Comparison of ENCODE assay signal across 14 cellular contexts in the genomic region with DNA sequence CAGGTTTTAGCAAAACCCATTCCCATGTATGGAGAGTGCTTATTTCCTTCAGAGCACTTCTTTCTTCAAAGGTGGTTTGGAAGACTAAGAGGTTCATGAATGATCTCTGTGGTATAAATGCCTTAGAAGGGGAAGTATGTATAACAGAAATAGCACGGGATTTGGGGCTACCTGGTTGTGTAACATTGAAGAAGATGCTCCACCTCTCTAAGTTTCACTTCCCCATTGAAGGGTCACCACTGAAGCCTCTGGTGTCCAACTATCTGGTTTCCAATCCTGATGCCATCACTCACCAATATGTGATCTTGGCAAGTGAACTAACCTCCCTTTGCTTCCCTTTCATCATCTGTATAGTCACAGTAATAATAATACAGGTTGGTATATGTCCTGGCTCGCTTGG. TPM values are rescaled to one million over a fixed set of nuclear protein-coding genes. Genes with fewer than 3 reads are reported as not detected.
DNase-seq lines count a peak whose midpoint lies in the region; ATAC-seq and TF ChIP-seq lines count a peak whose summit lies in the region.
"Had no signal": no experiment of that assay in that cellular context is flagged by ENCODE, and none has a peak within 500 bp of the region (broad histone marks: within the 10 kb centered on the region; RNA-seq: fewer than 3 reads in every experiment).

No MANE protein-coding gene starts in this region.

- peaks cover 2 to 6% (median 2%) of the 10 kb centered on the region in 3 donors for H3K27me3 Mint-ChIP-seq in CD14-positive monocyte (ENCODE audit: low read depth in 3 of 3)

- H3K4me3 Mint-ChIP-seq in CD14-positive monocyte = peak overlapping the region in 1 of 2 donors; percentile 37

- H3K36me3 Mint-ChIP-seq in CD14-positive monocyte = no peaks in the 10 kb centered on the region

- peak overlapping the region in 1 of 7 donors; percentile 16 for H3K27ac Mint-ChIP-seq in CD14-positive monocyte

- H3K4me3 ChIP-seq in HL-60 (replicated peaks; ENCODE audit: insufficient read depth, low read length) = no peak overlapping the region
- H3K4me3 ChIP-seq: sigmoid colon had no signal

- no peak overlapping the region for H3K27ac ChIP-seq in HL-60 (replicated peaks)
- H3K27ac ChIP-seq: sigmoid colon had no signal

- DNase-seq in CD14-positive monocyte (ENCODE audit: low spot score) = peak; percentile 50
- peak; percentile 36 to 76 for DNase-seq in HL-60 (ENCODE audit: low read depth in 1 of 2, low spot score in 1 of 2)
- DNase-seq in activated effector memory CD4-positive, alpha-beta T cell treated with anti-CD3 and anti-CD28 coated beads, Interleukin-2, amount 50 U/mL, for 16 hours = no peak
- no peak for DNase-seq in NCI-H774 (lab: John Stamatoyannopoulos, UW)
- no peak for DNase-seq in epidermal melanocyte (ENCODE audit: insufficient read length, low spot score)
- DNase-seq in medulla oblongata (ENCODE audit: extremely low spot score) = no peak
- DNase-seq: ACHN, activated T-cell treated with anti-CD3 and anti-CD28 coated beads for 4 hours, foreskin melanocyte, sigmoid colon, T1000 had no signal

- peaks cover 14% of the 10 kb centered on the region for H3K4me1 Mint-ChIP-seq in CD14-positive monocyte

- ATAC-seq in GM19395 (IDR thresholded peaks at IDR 0.05; ENCODE audit: unreplicated experiment) (peak; percentile 97), HG02884 (IDR thresholded peaks at IDR 0.05; ENCODE audit: unreplicated experiment) (peak; percentile 95)
- ATAC-seq: HepG2 had no signal

- H3K9me3 Mint-ChIP-seq in CD14-positive monocyte = peaks cover 0 to 2% (median 0%) of the 10 kb centered on the region in 7 donors

- intact Hi-C loops in CD14-positive monocyte (cut with micrococcal nuclease) = loop anchor here in 1 of 2 donors (5.0 kb wide), 1 partner anchor 106 kb away; a partner anchor contains a TSS

- H3K27me3 ChIP-seq in HL-60 (ENCODE audit: insufficient read depth, poor library complexity, severe bottlenecking) = no peaks in the 10 kb centered on the region
- H3K27me3 ChIP-seq: sigmoid colon had no signal

- TF ChIP-seq CTCF in CD14-positive monocyte (IDR thresholded peaks at IDR 0.05) (no peak), HL-60 (IDR thresholded peaks at IDR 0.05; ENCODE audit: insufficient read depth, low read length) (no peak)

RNA-seq across cellular contexts. Expression of a gene that starts 37.2 kb away (rescaled TPM):
- 10 to 100 TPM; 80.8 to 99.3 TPM for polyA plus RNA-seq in CD14-positive monocyte

Comparison
In these comparisons a context has a peak if more than half of its experiments do, and no peak if none do; other contexts are left out.
1. DNase-seq: peak in CD14-positive monocyte (single experiment) and HL-60 (2 of 2); none in activated effector memory CD4-positive, alpha-beta T cell treated with anti-CD3 and anti-CD28 coated beads, Interleukin-2, amount 50 U/mL, for 16 hours (single experiment), NCI-H774 (single experiment), epidermal melanocyte (single experiment) and medulla oblongata (single experiment).